Comparison of ENCODE assay signal across 1 cellular context in genomic region chr20:44393608-44394519, GRCh38.
TF ChIP-seq lines count a peak whose summit lies in the region.

No MANE protein-coding gene starts in this region.

TF ChIP-seq in HepG2, 621 proteins besides CTCF, POLR2A, EP300 and RAD21 (continued from another document and continues in another):
- TF ChIP-seq ZNF280B (CRISPR knock-in tag; IDR thresholded peaks at IDR 0.05; ENCODE audit: borderline replicate concordance) (no peak), THAP8 (CRISPR knock-in tag; IDR thresholded peaks at IDR 0.05; ENCODE audit: borderline replicate concordance) (no peak), ZNF547 (CRISPR knock-in tag; IDR thresholded peaks at IDR 0.05) (peak; percentile 67), THAP7 (CRISPR knock-in tag; IDR thresholded peaks at IDR 0.05) (no peak), ELF4 (CRISPR knock-in tag; IDR thresholded peaks at IDR 0.05; ENCODE audit: borderline replicate concordance) (no peak), ZNF230 (CRISPR knock-in tag; IDR thresholded peaks at IDR 0.05) (peak; percentile 73; the same call in 1 of the 2 replicates), ZNF550 (CRISPR knock-in tag; IDR thresholded peaks at IDR 0.05; ENCODE audit: borderline replicate concordance) (no peak), MTA3 (CRISPR knock-in tag; IDR thresholded peaks at IDR 0.05) (no peak), MED13 (CRISPR knock-in tag; IDR thresholded peaks at IDR 0.05) (no peak), PBX2 (CRISPR knock-in tag; IDR thresholded peaks at IDR 0.05) (no peak), ZBED4 (CRISPR knock-in tag; IDR thresholded peaks at IDR 0.05; ENCODE audit: borderline replicate concordance) (no peak), ARNT2 (CRISPR knock-in tag; IDR thresholded peaks at IDR 0.05; ENCODE audit: low read depth) (no peak), SMAD9 (CRISPR knock-in tag; IDR thresholded peaks at IDR 0.05) (peak; percentile 14; the same call in 1 of the 2 replicates), ZFP36L1 (CRISPR knock-in tag; IDR thresholded peaks at IDR 0.05) (no peak), SPEN (CRISPR knock-in tag; IDR thresholded peaks at IDR 0.05; ENCODE audit: low read depth) (no peak), CEBPZ (IDR thresholded peaks at IDR 0.05; ENCODE audit: low read length) (no peak), SKI (IDR thresholded peaks at IDR 0.05; ENCODE audit: partially characterized antibody) (no peak), PRPF4 (IDR thresholded peaks at IDR 0.05; ENCODE audit: low read depth, low read length, poor library complexity, severe bottlenecking) (no peak), KLF11 (CRISPR knock-in tag; IDR thresholded peaks at IDR 0.05) (no peak), JUNB (CRISPR knock-in tag; IDR thresholded peaks at IDR 0.05; ENCODE audit: borderline replicate concordance) (no peak), ZMYM2 (CRISPR knock-in tag; IDR thresholded peaks at IDR 0.05) (no peak), ZNF768 (CRISPR knock-in tag; IDR thresholded peaks at IDR 0.05) (no peak; the same call in 1 of the 2 replicates), RBAK (CRISPR knock-in tag; IDR thresholded peaks at IDR 0.05) (no peak), NPAS2 (CRISPR knock-in tag; IDR thresholded peaks at IDR 0.05; ENCODE audit: borderline replicate concordance) (no peak), TOPORS (CRISPR knock-in tag; IDR thresholded peaks at IDR 0.05) (no peak), FOXJ3 (CRISPR knock-in tag; IDR thresholded peaks at IDR 0.05; ENCODE audit: borderline replicate concordance) (no peak), XBP1 (CRISPR knock-in tag; IDR thresholded peaks at IDR 0.05) (no peak), ATM (IDR thresholded peaks at IDR 0.05; ENCODE audit: borderline replicate concordance) (no peak), DNMT1 (CRISPR knock-in tag; IDR thresholded peaks at IDR 0.05) (no peak; the same call in 1 of the 2 replicates), ZNF878 (CRISPR knock-in tag; IDR thresholded peaks at IDR 0.05) (no peak), ETS1 (CRISPR knock-in tag; IDR thresholded peaks at IDR 0.05) (peak; percentile 45; the same call in 1 of the 2 replicates), NR2F2 (IDR thresholded peaks at IDR 0.05; ENCODE audit: borderline replicate concordance, low read depth) (no peak), RELA (CRISPR knock-in tag; IDR thresholded peaks at IDR 0.05) (no peak), ERF (CRISPR knock-in tag; IDR thresholded peaks at IDR 0.05) (no peak), TEF (CRISPR knock-in tag; IDR thresholded peaks at IDR 0.05) (no peak), ZNF318 (CRISPR knock-in tag; IDR thresholded peaks at IDR 0.05) (no peak), ZSCAN21 (CRISPR knock-in tag; IDR thresholded peaks at IDR 0.05; ENCODE audit: borderline replicate concordance) (no peak), ZNF777 (CRISPR knock-in tag; IDR thresholded peaks at IDR 0.05) (0 out of 2 replicates have a peak, but pooled peaks have one; percentile 14), ZNF34 (CRISPR knock-in tag; IDR thresholded peaks at IDR 0.05; ENCODE audit: borderline replicate concordance) (peak; percentile 72)
